Comparison of ENCODE assay signal across 15 cellular contexts in genomic region chr5:77329664-77330430, GRCh38.
DNase-seq lines count a peak whose midpoint lies in the region; ATAC-seq, FAIRE-seq and TF ChIP-seq lines count a peak whose summit lies in the region.
"Had no signal": no experiment of that assay in that cellular context is flagged by ENCODE, and none has a peak within 500 bp of the region (broad histone marks: within the 10 kb centered on the region; RNA-seq: fewer than 3 reads in every experiment).

No MANE protein-coding gene starts in this region.

- no peak for TF ChIP-seq CTCF in HepG2 (CRISPR knock-in tag; IDR thresholded peaks at IDR 0.05)
- no peak for TF ChIP-seq CTCF in right lobe of liver (IDR thresholded peaks at IDR 0.05)
- TF ChIP-seq CTCF in astrocyte (IDR thresholded peaks at IDR 0.05; ENCODE audit: insufficient read depth, low read depth, low read length): no peak
- TF ChIP-seq CTCF in thoracic aorta (IDR thresholded peaks at IDR 0.05): no peak

- ATAC-seq in HepG2 (no peak), right lobe of liver (no peak), thoracic aorta (ENCODE audit: insufficient number of reproducible peaks, low FRiP score, low read depth) (peak; percentile 86), HG02938 (IDR thresholded peaks at IDR 0.05; ENCODE audit: unreplicated experiment) (no peak)

- DNase-seq in HepG2 (ENCODE audit: low spot score): no peak
- no peak for DNase-seq in right lobe of liver
- no peak for DNase-seq in activated T-helper 1 cell treated with anti-CD3 and anti-CD28 coated beads, Interleukin-12 subunit alpha, Interleukin-12 subunit beta, Interleukin-2, Interleukin-4 antibody, amounts not matched to agents 30 ng/mL and 10 ng/mL and 1 ng/mL, durations not matched to agents 14 hours and 24 hours and 36 hours (ENCODE audit: low spot score)
- peak; percentile 1 for DNase-seq in astrocyte (ENCODE audit: low read depth)
- DNase-seq in thoracic aorta (ENCODE audit: low spot score): no peak
- no peak for DNase-seq in COLO668 (lab: John Stamatoyannopoulos, UW; ENCODE audit: unreplicated experiment)
- DNase-seq: CD4-positive, alpha-beta T cell; DMS79; MV-4-11; NCI-H1417; NCI-H187 treated with DMSO at 0.1 percent for 48 hours; SJCRH30 had no signal

- in situ Hi-C loops in HepG2 (cut with HindIII; ENCODE audit: extremely low pct_ligation_motif_present, low pct_unique_long_range_greater_than_20kb): no loop called here

- H2AFZ ChIP-seq in HepG2 (ENCODE audit: low read length) (no peak overlapping the region), astrocyte (ENCODE audit: low read depth, low read length) (no peak overlapping the region)

- no peaks in the 10 kb centered on the region for H3K36me3 Mint-ChIP-seq in activated T-helper 1 cell treated with anti-CD3 and anti-CD28 coated beads, Interleukin-12 subunit alpha, Interleukin-12 subunit beta, Interleukin-2, Interleukin-4 antibody, amounts not matched to agents 30 ng/mL and 10 ng/mL and 1 ng/mL, durations not matched to agents 14 hours and 24 hours and 36 hours (ENCODE audit: low read depth)
- H3K36me3 Mint-ChIP-seq in astrocyte (ENCODE audit: low read depth, unreplicated experiment): no peaks in the 10 kb centered on the region

- H3K4me3 ChIP-seq in HepG2 (replicated peaks in 1 of 3; ENCODE audit: insufficient read depth in 1 of 3, low read depth in 2 of 3, low read length in 3 of 3) (no peak overlapping the region), right lobe of liver (no peak overlapping the region), astrocyte (ENCODE audit: insufficient read depth, low read depth, low read length) (no peak overlapping the region), thoracic aorta (no peak overlapping the region)
- H3K4me3 ChIP-seq: HAP-1, SJCRH30 had no signal

- WGBS in HepG2 (ENCODE audit: low lambda C conversion rate): 16% methylated on average over 3 of the region's 3 CpGs
- 63% methylated on average over 2 of the region's 3 CpGs for WGBS in right lobe of liver (ENCODE audit: insufficient coverage, low coverage, low lambda C conversion rate, missing lambda C conversion rate)

- peaks cover 8% of the 10 kb centered on the region for H3K27me3 Mint-ChIP-seq in activated T-helper 1 cell treated with anti-CD3 and anti-CD28 coated beads, Interleukin-12 subunit alpha, Interleukin-12 subunit beta, Interleukin-2, Interleukin-4 antibody, amounts not matched to agents 30 ng/mL and 10 ng/mL and 1 ng/mL, durations not matched to agents 14 hours and 24 hours and 36 hours (ENCODE audit: insufficient read depth)
- H3K27me3 Mint-ChIP-seq in astrocyte (ENCODE audit: low read depth, unreplicated experiment): peaks cover 12% of the 10 kb centered on the region
- H3K27me3 Mint-ChIP-seq: CD4-positive, alpha-beta T cell had no signal

- intact Hi-C loops in HepG2 (cut with micrococcal nuclease; ENCODE audit: unreplicated experiment) (no loop called here), right lobe of liver (cut with DNase I) (no loop called here)
- intact Hi-C loops in activated T-helper 1 cell treated with anti-CD3 and anti-CD28 coated beads, Interleukin-12 subunit alpha, Interleukin-12 subunit beta, Interleukin-2, Interleukin-4 antibody, amounts not matched to agents 30 ng/mL and 10 ng/mL and 1 ng/mL, durations not matched to agents 14 hours and 24 hours and 36 hours (cut with micrococcal nuclease): loop anchor here (1.0 to 10.0 kb wide), 5 partner anchors 27 to 185 kb away; partner anchors contain the start of gene WDR41

- H3K4me2 ChIP-seq in HepG2 (ENCODE audit: low read depth, low read length) (no peak overlapping the region), astrocyte (ENCODE audit: low read length) (no peak overlapping the region)

- no TSS peak for BruUV-seq in HepG2 (replicated peaks; lab: Mats Ljungman, UMichigan)

- POLR2A ChIA-PET in HepG2 (lab: Yijun Ruan, JAX): no interaction called here

- no peaks in the 10 kb centered on the region for H3K79me2 ChIP-seq in HepG2 (ENCODE audit: insufficient read depth, low read length)
- H3K79me2 ChIP-seq in astrocyte (ENCODE audit: insufficient read depth, low read length): no peaks in the 10 kb centered on the region

- H3K9ac ChIP-seq in HepG2 (ENCODE audit: insufficient read depth, low read depth, low read length): no peak overlapping the region
- H3K9ac ChIP-seq in astrocyte (ENCODE audit: low read length): no peak overlapping the region

- peak overlapping the region; percentile 89 for H3K27ac Mint-ChIP-seq in activated T-helper 1 cell treated with anti-CD3 and anti-CD28 coated beads, Interleukin-12 subunit alpha, Interleukin-12 subunit beta, Interleukin-2, Interleukin-4 antibody, amounts not matched to agents 30 ng/mL and 10 ng/mL and 1 ng/mL, durations not matched to agents 14 hours and 24 hours and 36 hours
- H3K27ac Mint-ChIP-seq in astrocyte (ENCODE audit: unreplicated experiment): no peak overlapping the region
- H3K27ac Mint-ChIP-seq: B cell; CD4-positive, alpha-beta T cell had no signal

- no peaks in the 10 kb centered on the region; a peak in 2 of 5 replicates for H3K27me3 ChIP-seq in HepG2 (ENCODE audit: control insufficient read depth in 1 of 2, insufficient read depth in 2 of 2, low read length in 2 of 2)
- H3K27me3 ChIP-seq in right lobe of liver: no peaks in the 10 kb centered on the region
- H3K27me3 ChIP-seq in astrocyte (ENCODE audit: insufficient read depth, low read length): no peaks in the 10 kb centered on the region
- no peaks in the 10 kb centered on the region for H3K27me3 ChIP-seq in thoracic aorta (replicated peaks; ENCODE audit: insufficient read depth)
- H3K27me3 ChIP-seq: SJCRH30 had no signal

- H4K20me1 ChIP-seq in HepG2 (ENCODE audit: insufficient read depth, low read length) (no peaks in the 10 kb centered on the region; the same call in 1 of the 2 replicates), astrocyte (ENCODE audit: insufficient read depth, low read length) (no peaks in the 10 kb centered on the region)

- CTCF ChIA-PET in HepG2 (lab: Yijun Ruan, JAX; ENCODE audit: low intra/inter-chr PET ratio, low total read pairs): no interaction called here

- H3K9me3 Mint-ChIP-seq in activated T-helper 1 cell treated with anti-CD3 and anti-CD28 coated beads, Interleukin-12 subunit alpha, Interleukin-12 subunit beta, Interleukin-2, Interleukin-4 antibody, amounts not matched to agents 30 ng/mL and 10 ng/mL and 1 ng/mL, durations not matched to agents 14 hours and 24 hours and 36 hours: no peaks in the 10 kb centered on the region
- no peaks in the 10 kb centered on the region for H3K9me3 Mint-ChIP-seq in astrocyte (ENCODE audit: unreplicated experiment)
- H3K9me3 Mint-ChIP-seq: CD4-positive, alpha-beta T cell had no signal

- no peak for TF ChIP-seq EP300 in HepG2 (IDR thresholded peaks at IDR 0.05; ENCODE audit: low read depth in 2 of 2, low read length in 2 of 2)
- TF ChIP-seq EP300 in HepG2 (CRISPR knock-in tag; IDR thresholded peaks at IDR 0.05; ENCODE audit: borderline replicate concordance): no peak

- no peaks in the 10 kb centered on the region for H3K9me3 ChIP-seq in HepG2 (ENCODE audit: low read length)
- no peaks in the 10 kb centered on the region for H3K9me3 ChIP-seq in right lobe of liver
- no peaks in the 10 kb centered on the region for H3K9me3 ChIP-seq in astrocyte (ENCODE audit: insufficient read depth, low read depth, low read length)
- no peaks in the 10 kb centered on the region for H3K9me3 ChIP-seq in thoracic aorta
- H3K9me3 ChIP-seq: HAP-1, SJCRH30 had no signal

- no peak for TF ChIP-seq RAD21 in HepG2 (CRISPR knock-in tag; IDR thresholded peaks at IDR 0.05)

- H3K4me1 ChIP-seq in HepG2 (ENCODE audit: insufficient read depth, low read length) (no peaks in the 10 kb centered on the region), right lobe of liver (no peaks in the 10 kb centered on the region), astrocyte (ENCODE audit: insufficient read depth, low read length) (no peaks in the 10 kb centered on the region), thoracic aorta (ENCODE audit: control insufficient read depth in 1 of 2, low read depth in 2 of 2) (peaks cover 26 to 53% of the 10 kb centered on the region in 2 donors)
- H3K4me1 ChIP-seq: HAP-1, SJCRH30 had no signal

- FAIRE-seq in HepG2 (lab: Jason Lieb, UNC): no peak
- FAIRE-seq in astrocyte (lab: Jason Lieb, UNC): no peak

- TF ChIP-seq POLR2A in HepG2 (IDR thresholded peaks at IDR 0.05; ENCODE audit: insufficient read depth in 1 of 2, low read depth in 2 of 2, low read length in 2 of 2) (no peak), right lobe of liver (IDR thresholded peaks at IDR 0.05) (no peak)

- H3K27ac ChIP-seq in HepG2 (ENCODE audit: extremely low read length, insufficient read depth, low read length) (no peak overlapping the region), right lobe of liver (no peak overlapping the region), astrocyte (ENCODE audit: low read depth, low read length) (no peak overlapping the region), thoracic aorta (peak overlapping the region; percentile 61 to 63)
- H3K27ac ChIP-seq: SJCRH30 had no signal

- H3K4me3 Mint-ChIP-seq in activated T-helper 1 cell treated with anti-CD3 and anti-CD28 coated beads, Interleukin-12 subunit alpha, Interleukin-12 subunit beta, Interleukin-2, Interleukin-4 antibody, amounts not matched to agents 30 ng/mL and 10 ng/mL and 1 ng/mL, durations not matched to agents 14 hours and 24 hours and 36 hours: no peak overlapping the region
- no peak overlapping the region for H3K4me3 Mint-ChIP-seq in astrocyte (ENCODE audit: unreplicated experiment)
- H3K4me3 Mint-ChIP-seq: B cell; CD4-positive, alpha-beta T cell had no signal

- no peaks in the 10 kb centered on the region for H3K36me3 ChIP-seq in HepG2 (replicated peaks in 1 of 2; ENCODE audit: control insufficient read depth in 1 of 2, insufficient read depth in 2 of 2, low read length in 2 of 2)
- H3K36me3 ChIP-seq in right lobe of liver: no peaks in the 10 kb centered on the region
- no peaks in the 10 kb centered on the region for H3K36me3 ChIP-seq in astrocyte (ENCODE audit: insufficient read depth, low read length)
- no peaks in the 10 kb centered on the region for H3K36me3 ChIP-seq in thoracic aorta
- H3K36me3 ChIP-seq: HAP-1, SJCRH30 had no signal

- H3K4me1 Mint-ChIP-seq in activated T-helper 1 cell treated with anti-CD3 and anti-CD28 coated beads, Interleukin-12 subunit alpha, Interleukin-12 subunit beta, Interleukin-2, Interleukin-4 antibody, amounts not matched to agents 30 ng/mL and 10 ng/mL and 1 ng/mL, durations not matched to agents 14 hours and 24 hours and 36 hours (ENCODE audit: low read depth): peaks cover 20% of the 10 kb centered on the region
- H3K4me1 Mint-ChIP-seq in astrocyte (ENCODE audit: low read depth, unreplicated experiment): peaks cover 5% of the 10 kb centered on the region
- H3K4me1 Mint-ChIP-seq: B cell had no signal

TF ChIP-seq in HepG2, 621 proteins besides CTCF, POLR2A, EP300 and RAD21:
- TF ChIP-seq ATF7 (IDR thresholded peaks at IDR 0.05): peak; percentile 35; the same call in 1 of the 2 replicates
- TF ChIP-seq ATF7 (CRISPR knock-in tag; IDR thresholded peaks at IDR 0.05): no peak
- TF ChIP-seq BHLHE40 (IDR thresholded peaks at IDR 0.05; ENCODE audit: low read length): no peak
- TF ChIP-seq CREB1 (IDR thresholded peaks at IDR 0.05): 0 out of 2 replicates have a peak, but pooled peaks have one; percentile 24
- no peak for TF ChIP-seq CREB1 (CRISPR knock-in tag; IDR thresholded peaks at IDR 0.05)

Comparison
In these comparisons a context has a peak if more than half of its experiments do, and no peak if none do; other contexts are left out.
1. H3K27ac ChIP-seq: peak in thoracic aorta (2 of 2); none in HepG2 (single experiment), right lobe of liver (0 of 3) and astrocyte (single experiment).